ENCODE assay signal across 8 cellular contexts in the genomic region with DNA sequence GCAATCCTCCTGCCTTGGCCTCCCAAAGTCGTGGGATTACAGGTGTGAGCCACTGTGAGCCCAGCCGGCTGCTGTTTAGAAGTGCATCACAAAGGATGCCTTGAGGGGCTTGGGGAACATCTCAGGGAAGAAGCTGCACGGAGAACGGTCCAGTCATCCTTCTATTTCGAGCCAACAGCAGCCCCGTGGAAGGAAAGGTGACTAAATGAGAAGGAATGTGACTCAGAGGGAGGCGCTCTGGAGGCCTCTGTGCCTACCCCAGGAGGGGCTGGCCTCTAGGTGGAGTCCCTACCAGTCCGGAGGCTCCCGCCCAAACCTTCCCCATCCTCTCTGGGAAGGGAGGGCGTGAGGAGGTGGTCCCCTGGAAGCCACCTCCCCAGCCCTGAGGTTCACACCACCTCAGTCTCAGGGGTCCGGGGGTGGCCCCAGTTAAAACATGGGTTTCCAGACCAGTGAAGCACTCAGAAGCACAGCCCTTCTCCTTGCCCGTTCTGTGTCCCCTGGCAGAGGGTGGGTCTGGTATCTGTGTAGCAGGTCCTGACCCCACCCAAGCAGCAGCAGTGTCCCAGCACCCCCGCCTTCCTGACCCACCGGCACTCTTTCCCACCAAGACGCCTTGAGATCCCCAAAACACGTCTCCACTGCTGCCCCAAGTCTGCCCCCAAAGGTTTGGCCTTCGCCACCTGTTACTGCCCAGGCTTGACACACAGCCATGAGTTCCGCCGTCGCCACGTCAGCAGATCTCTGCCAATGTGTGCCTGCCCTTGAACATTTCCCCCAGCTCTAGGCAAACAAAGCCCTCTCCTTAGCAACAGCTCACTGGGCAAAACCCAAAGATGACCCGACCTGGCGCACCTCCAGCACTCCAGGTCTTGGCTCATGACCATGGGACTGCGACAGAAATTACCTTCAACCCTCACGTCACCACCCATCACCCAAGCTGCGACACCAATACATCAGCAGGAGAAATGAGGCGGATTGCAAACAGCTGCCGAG.
A peak's percentile ranks its signal among the peaks of the same experiment; 100 is the strongest.
DNase-seq lines count a peak whose midpoint lies in the region; ATAC-seq and TF ChIP-seq lines count a peak whose summit lies in the region.

No MANE protein-coding gene starts in this region.

- intact Hi-C loops in activated naive CD4-positive, alpha-beta T cell treated with anti-CD3 and anti-CD28 coated beads for 36 hours (cut with micrococcal nuclease), result no loop called here
- intact Hi-C loops in CD4-positive, alpha-beta T cell (cut with DNase I, micrococcal nuclease), result no loop called here

- H3K27ac Mint-ChIP-seq in activated naive CD4-positive, alpha-beta T cell treated with anti-CD3 and anti-CD28 coated beads for 36 hours, result no peak overlapping the region
- no peak overlapping the region for H3K27ac Mint-ChIP-seq in CD4-positive, alpha-beta T cell

- no peak overlapping the region for H3K4me3 Mint-ChIP-seq in activated naive CD4-positive, alpha-beta T cell treated with anti-CD3 and anti-CD28 coated beads for 36 hours
- no peak overlapping the region for H3K4me3 Mint-ChIP-seq in CD4-positive, alpha-beta T cell

- POLR2A ChIA-PET in CD4-positive, alpha-beta T cell (lab: Charles Lee), result no interaction called here

- no peak for ATAC-seq in CD4-positive, alpha-beta T cell (ENCODE audit: poor library complexity)

- TF ChIP-seq CTCF in CD4-positive, alpha-beta T cell (IDR thresholded peaks at IDR 0.05), result no peak

- no peaks in the 10 kb centered on the region for H3K36me3 Mint-ChIP-seq in activated naive CD4-positive, alpha-beta T cell treated with anti-CD3 and anti-CD28 coated beads for 36 hours (ENCODE audit: low read depth)
- H3K36me3 Mint-ChIP-seq in CD4-positive, alpha-beta T cell (ENCODE audit: low read depth), result no peaks in the 10 kb centered on the region

- no peaks in the 10 kb centered on the region for H3K9me3 Mint-ChIP-seq in activated naive CD4-positive, alpha-beta T cell treated with anti-CD3 and anti-CD28 coated beads for 36 hours
- no peaks in the 10 kb centered on the region for H3K9me3 Mint-ChIP-seq in CD4-positive, alpha-beta T cell

- H3K27me3 Mint-ChIP-seq in activated naive CD4-positive, alpha-beta T cell treated with anti-CD3 and anti-CD28 coated beads for 36 hours (ENCODE audit: low read depth), result no peaks in the 10 kb centered on the region
- no peaks in the 10 kb centered on the region for H3K27me3 Mint-ChIP-seq in CD4-positive, alpha-beta T cell

- no peaks in the 10 kb centered on the region for H3K27me3 ChIP-seq in CD4-positive, alpha-beta T cell (ENCODE audit: control insufficient read depth, insufficient read depth, low read length)

- DNase-seq in ACHN (peak; percentile 97), NCI-H2029 (lab: John Stamatoyannopoulos, UW) (peak; percentile 85), dedifferentiated amniotic fluid mesenchymal stem cell (ENCODE audit: extremely low spot score) (peak; percentile 83), lung microvascular endothelial cell (ENCODE audit: low read depth in 2 of 2) (peak; percentile 85 to 97), NCI-H1694 treated with DMSO at 0.1 percent for 48 hours (lab: John Stamatoyannopoulos, UW) (no peak), NCI-H748 (lab: John Stamatoyannopoulos, UW; ENCODE audit: unreplicated experiment) (no peak)
- DNase-seq in activated naive CD4-positive, alpha-beta T cell treated with anti-CD3 and anti-CD28 coated beads for 36 hours, result no peak
- no peak for DNase-seq in CD4-positive, alpha-beta T cell

- CTCF ChIA-PET in activated naive CD4-positive, alpha-beta T cell treated with anti-CD3 and anti-CD28 coated beads for 36 hours (lab: Charles Lee), result interaction anchor here (0.9 kb wide), 1 partner anchor 165 kb away, joined by 3 read pairs; no protein-coding TSS in a partner anchor
- CTCF ChIA-PET in CD4-positive, alpha-beta T cell (lab: Charles Lee), result no interaction called here

- in situ Hi-C loops in ACHN (cut with HindIII; ENCODE audit: low pct_ligation_motif_present, low pct_unique_long_range_greater_than_20kb, low sequenced_read_pairs), result no loop called here

- no peaks in the 10 kb centered on the region for H3K4me1 Mint-ChIP-seq in activated naive CD4-positive, alpha-beta T cell treated with anti-CD3 and anti-CD28 coated beads for 36 hours (ENCODE audit: low read depth)
- no peaks in the 10 kb centered on the region for H3K4me1 Mint-ChIP-seq in CD4-positive, alpha-beta T cell (ENCODE audit: low read depth)

- H3K27ac ChIP-seq in CD4-positive, alpha-beta T cell (ENCODE audit: low read depth, low read length), result no peak overlapping the region

- H3K9me3 ChIP-seq in CD4-positive, alpha-beta T cell (ENCODE audit: control insufficient read depth, low read length), result no peaks in the 10 kb centered on the region

Comparison
In these comparisons a context has a peak if more than half of its experiments do, and no peak if none do; other contexts are left out.
1. DNase-seq: peak in ACHN (single experiment), NCI-H2029 (single experiment), dedifferentiated amniotic fluid mesenchymal stem cell (single experiment) and lung microvascular endothelial cell (2 of 2); none in NCI-H1694 treated with DMSO at 0.1 percent for 48 hours (single experiment), NCI-H748 (single experiment), activated naive CD4-positive, alpha-beta T cell treated with anti-CD3 and anti-CD28 coated beads for 36 hours (single experiment) and CD4-positive, alpha-beta T cell (0 of 10).